ENCODE assay signal across 1 cellular context in the genomic region with DNA sequence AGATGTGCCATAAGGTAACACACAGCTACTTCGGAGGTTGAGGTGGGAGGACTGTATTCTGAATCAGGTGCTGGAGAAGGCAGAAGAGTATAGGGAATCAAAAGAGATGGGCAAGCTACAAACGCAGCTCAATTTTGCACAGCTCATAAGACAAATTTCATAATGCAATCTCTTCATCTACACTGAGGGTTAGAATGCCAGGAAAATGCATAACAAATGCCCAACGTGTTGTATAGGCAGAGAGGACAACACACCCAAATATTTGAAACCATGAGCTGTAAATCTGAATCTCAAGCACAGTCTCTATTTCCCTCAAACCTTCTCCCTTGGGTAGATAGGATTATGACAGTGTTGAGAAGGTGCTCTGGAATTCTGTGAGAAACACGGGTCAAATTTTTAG.
TF ChIP-seq lines count a peak whose summit lies in the region.

No MANE protein-coding gene starts in this region.

TF ChIP-seq in SK-N-SH, 30 proteins besides CTCF, POLR2A, EP300 and RAD21:
- TF ChIP-seq ELF1 (IDR thresholded peaks at IDR 0.05) (no peak), ZBTB33 (IDR thresholded peaks at IDR 0.05; ENCODE audit: borderline replicate concordance, low read depth) (no peak), FOXJ3 (CRISPR knock-in tag; IDR thresholded peaks at IDR 0.05) (no peak), USF2 (IDR thresholded peaks at IDR 0.05; ENCODE audit: borderline replicate concordance, low read depth, low read length) (no peak), NFIC (IDR thresholded peaks at IDR 0.05; ENCODE audit: borderline replicate concordance) (no peak), POLR2AphosphoS5 (IDR thresholded peaks at IDR 0.05; ENCODE audit: low read depth, low read length) (no peak), REST (IDR thresholded peaks at IDR 0.05; ENCODE audit: low read depth, low read length) (no peak), MXI1 (IDR thresholded peaks at IDR 0.05; ENCODE audit: low read depth, low read length) (no peak), USF1 (IDR thresholded peaks at IDR 0.05; ENCODE audit: borderline replicate concordance, low read depth) (no peak), EZH2phosphoT487 (IDR thresholded peaks at IDR 0.05; ENCODE audit: borderline replicate concordance, low read depth) (no peak), TAF1 (IDR thresholded peaks at IDR 0.05; ENCODE audit: borderline replicate concordance, low read depth, low read length) (no peak), RXRA (IDR thresholded peaks at IDR 0.05; ENCODE audit: borderline replicate concordance, low read depth) (no peak), TEAD4 (IDR thresholded peaks at IDR 0.05; ENCODE audit: borderline replicate concordance, insufficient read depth) (no peak), YY1 (IDR thresholded peaks at IDR 0.05; ENCODE audit: low read depth) (no peak), GABPA (IDR thresholded peaks at IDR 0.05; ENCODE audit: low read depth) (no peak), CHD2 (IDR thresholded peaks at IDR 0.05; ENCODE audit: low read length, partially characterized antibody) (no peak), JUND (IDR thresholded peaks at IDR 0.05) (no peak), SIN3A (IDR thresholded peaks at IDR 0.05; ENCODE audit: borderline replicate concordance, low read depth, low read length) (no peak), MEF2A (IDR thresholded peaks at IDR 0.05; ENCODE audit: borderline replicate concordance, low read depth) (no peak)
- TF ChIP-seq, protein P1, sequence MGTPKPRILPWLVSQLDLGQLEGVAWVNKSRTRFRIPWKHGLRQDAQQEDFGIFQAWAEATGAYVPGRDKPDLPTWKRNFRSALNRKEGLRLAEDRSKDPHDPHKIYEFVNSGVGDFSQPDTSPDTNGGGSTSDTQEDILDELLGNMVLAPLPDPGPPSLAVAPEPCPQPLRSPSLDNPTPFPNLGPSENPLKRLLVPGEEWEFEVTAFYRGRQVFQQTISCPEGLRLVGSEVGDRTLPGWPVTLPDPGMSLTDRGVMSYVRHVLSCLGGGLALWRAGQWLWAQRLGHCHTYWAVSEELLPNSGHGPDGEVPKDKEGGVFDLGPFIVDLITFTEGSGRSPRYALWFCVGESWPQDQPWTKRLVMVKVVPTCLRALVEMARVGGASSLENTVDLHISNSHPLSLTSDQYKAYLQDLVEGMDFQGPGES (IDR thresholded peaks at IDR 0.05; ENCODE audit: low read depth, low read length), result no peak
TF ChIP-seq in SK-N-SH: peak in this region for 0.
